In the genomic region with DNA sequence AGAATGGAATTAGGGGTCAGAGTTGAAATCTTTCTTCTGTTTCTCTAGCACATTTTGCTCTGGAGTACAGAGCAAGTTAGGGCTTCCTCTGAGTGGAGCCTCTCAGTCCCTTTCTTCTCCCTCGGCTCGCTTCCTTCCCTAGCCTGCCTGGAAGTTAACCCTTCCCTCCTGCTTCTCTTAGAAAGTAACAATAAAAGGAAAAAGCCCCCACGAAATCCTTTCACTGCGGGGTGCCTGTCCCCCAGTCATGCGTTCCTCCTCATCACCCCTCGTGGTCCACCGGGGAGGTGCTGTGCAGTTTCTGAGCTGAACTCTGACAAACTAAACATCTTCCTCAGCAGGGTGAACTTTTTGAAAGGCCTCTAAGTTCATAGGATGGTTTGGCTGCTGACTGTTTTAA, we compare ENCODE assay signal across 1 cellular context.
TF ChIP-seq lines count a peak whose summit lies in the region.

No MANE protein-coding gene starts in this region.

TF ChIP-seq in A549, 52 proteins besides CTCF, POLR2A, EP300 and RAD21 (continued from another document):
- TF ChIP-seq, protein P1, sequence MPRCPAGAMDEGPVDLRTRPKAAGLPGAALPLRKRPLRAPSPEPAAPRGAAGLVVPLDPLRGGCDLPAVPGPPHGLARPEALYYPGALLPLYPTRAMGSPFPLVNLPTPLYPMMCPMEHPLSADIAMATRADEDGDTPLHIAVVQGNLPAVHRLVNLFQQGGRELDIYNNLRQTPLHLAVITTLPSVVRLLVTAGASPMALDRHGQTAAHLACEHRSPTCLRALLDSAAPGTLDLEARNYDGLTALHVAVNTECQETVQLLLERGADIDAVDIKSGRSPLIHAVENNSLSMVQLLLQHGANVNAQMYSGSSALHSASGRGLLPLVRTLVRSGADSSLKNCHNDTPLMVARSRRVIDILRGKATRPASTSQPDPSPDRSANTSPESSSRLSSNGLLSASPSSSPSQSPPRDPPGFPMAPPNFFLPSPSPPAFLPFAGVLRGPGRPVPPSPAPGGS (IDR thresholded peaks at IDR 0.05), result no peak
- TF ChIP-seq ZFP36 (IDR thresholded peaks at IDR 0.05; ENCODE audit: borderline replicate concordance, partially characterized antibody), result no peak
- no peak for TF ChIP-seq CBX8 (IDR thresholded peaks at IDR 0.05)
- no peak for TF ChIP-seq CHD4 (IDR thresholded peaks at IDR 0.05; ENCODE audit: borderline replicate concordance)
- TF ChIP-seq SMC3 (IDR thresholded peaks at IDR 0.05), result no peak
- TF ChIP-seq, protein P2, sequence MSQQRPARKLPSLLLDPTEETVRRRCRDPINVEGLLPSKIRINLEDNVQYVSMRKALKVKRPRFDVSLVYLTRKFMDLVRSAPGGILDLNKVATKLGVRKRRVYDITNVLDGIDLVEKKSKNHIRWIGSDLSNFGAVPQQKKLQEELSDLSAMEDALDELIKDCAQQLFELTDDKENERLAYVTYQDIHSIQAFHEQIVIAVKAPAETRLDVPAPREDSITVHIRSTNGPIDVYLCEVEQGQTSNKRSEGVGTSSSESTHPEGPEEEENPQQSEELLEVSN (IDR thresholded peaks at IDR 0.05; ENCODE audit: borderline replicate concordance, low read depth), result no peak
